Comparison of ENCODE assay signal across 8 cellular contexts in genomic region chr10:6920072-6921019, GRCh38.
DNase-seq lines count a peak whose midpoint lies in the region; TF ChIP-seq lines count a peak whose summit lies in the region.

No MANE protein-coding gene starts in this region.

- peak overlapping the region; percentile 52 for H3K4me2 ChIP-seq in mammary epithelial cell (ENCODE audit: insufficient read depth, low read depth, low read length)

- peak overlapping the region; percentile 30 for H2AFZ ChIP-seq in mammary epithelial cell (ENCODE audit: low read depth, low read length)

- H3K36me3 ChIP-seq in HAP-1 (replicated peaks) (no peaks in the 10 kb centered on the region), mammary epithelial cell (ENCODE audit: insufficient read depth, low read length) (no peaks in the 10 kb centered on the region)

- DNase-seq in HAP-1 (ENCODE audit: low spot score in 2 of 2) (peak; percentile 76 to 87), M059J (ENCODE audit: low read depth) (peak; percentile 50), mammary epithelial cell (peak; percentile 48), left kidney (ENCODE audit: low read depth, low spot score) (peak; percentile 87), DMS79 treated with DMSO at 0.1 percent for 48 hours (lab: John Stamatoyannopoulos, UW) (no peak)
- peak; percentile 25 to 66 (median 50) for DNase-seq in activated CD4-positive, CD25-positive, alpha-beta regulatory T cell (lab: John Stamatoyannopoulos, UW)
- peak; percentile 75 to 88 for DNase-seq in stimulated activated CD4-positive, alpha-beta T cell treated with anti-CD3 and anti-CD28 coated beads, Interleukin-4, amount 100 ng/mL, for 4 hours

- no peaks in the 10 kb centered on the region for H3K9me3 ChIP-seq in HAP-1
- H3K9me3 ChIP-seq in mammary epithelial cell (replicated peaks; ENCODE audit: insufficient read depth, low read length) = no peaks in the 10 kb centered on the region

- TF ChIP-seq CTCF in GM12874 (IDR thresholded peaks at IDR 0.05; ENCODE audit: insufficient read depth, low read depth, low read length) (peak; percentile 91), mammary epithelial cell (conservative IDR thresholded peaks at IDR 0.05 in 1 of 2, IDR thresholded peaks at IDR 0.05 in 1 of 2; ENCODE audit: extremely low read depth in 1 of 2, insufficient read depth in 1 of 2, low read depth in 1 of 2, low read length in 2 of 2) (peak; percentile 81 to 89)

- H3K27ac ChIP-seq in mammary epithelial cell (ENCODE audit: insufficient read depth, low read depth, low read length) = no peak overlapping the region

- dilution Hi-C loops in mammary epithelial cell (cut with HindIII; ENCODE audit: low sequenced_read_pairs) = no loop called here

- peaks cover 8% of the 10 kb centered on the region for H3K4me1 ChIP-seq in HAP-1
- H3K4me1 ChIP-seq in mammary epithelial cell (ENCODE audit: insufficient read depth, low read length) = peaks cover 6% of the 10 kb centered on the region

- BruUV-seq in mammary epithelial cell (replicated peaks; lab: Mats Ljungman, UMichigan) = no TSS peak

- in situ Hi-C loops in HAP-1 (cut with MboI; ENCODE audit: low sequenced_read_pairs) = loop anchor here (25.0 kb wide), 1 partner anchor 492 kb away; the partner anchor contains the start of gene SFMBT2
- in situ Hi-C loops in mammary epithelial cell (cut with MboI; ENCODE audit: low sequenced_read_pairs in 2 of 2) = no loop called here

- H3K9ac ChIP-seq in mammary epithelial cell (ENCODE audit: insufficient read depth, low read length) = no peak overlapping the region

- H3K4me3 ChIP-seq in HAP-1 = no peak overlapping the region
- no peak overlapping the region for H3K4me3 ChIP-seq in mammary epithelial cell (replicated peaks in 1 of 3; ENCODE audit: insufficient read depth in 1 of 3, low read depth in 2 of 3, low read length in 3 of 3)

- no peaks in the 10 kb centered on the region for H3K79me2 ChIP-seq in mammary epithelial cell (ENCODE audit: insufficient read depth, low read length)

- CTCF ChIA-PET in mammary epithelial cell (lab: Charles Lee; ENCODE audit: low non-redundant PET) = interaction anchor here (0.6 to 1.2 kb wide), 8 partner anchors 172 to 824 kb away, joined by 3 to 18 read pairs (median 4); partner anchors contain the start of gene SFMBT2

- 36% methylated on average over 18 of the region's 26 CpGs for WGBS in mammary epithelial cell (ENCODE audit: low coverage, missing lambda C conversion rate)

- intact Hi-C loops in mammary epithelial cell (cut with micrococcal nuclease) = loop anchor here (1.0 to 5.0 kb wide), 5 partner anchors 134 to 489 kb away; no protein-coding TSS in a partner anchor

- no peaks in the 10 kb centered on the region for H4K20me1 ChIP-seq in mammary epithelial cell (ENCODE audit: insufficient read depth, low read length)

- no peaks in the 10 kb centered on the region for H3K27me3 ChIP-seq in HAP-1 (ENCODE audit: low read depth)
- H3K27me3 ChIP-seq in mammary epithelial cell (ENCODE audit: insufficient read depth, low read length) = peaks cover 6% of the 10 kb centered on the region
